In genomic region chr2:226423498-226423960, GRCh38 we compare ENCODE assay signal across 9 cellular contexts.
DNase-seq lines count a peak whose midpoint lies in the region; TF ChIP-seq lines count a peak whose summit lies in the region.
"Had no signal": no experiment of that assay in that cellular context is flagged by ENCODE, and none has a peak within 500 bp of the region (broad histone marks: within the 10 kb centered on the region; RNA-seq: fewer than 3 reads in every experiment).

No MANE protein-coding gene starts in this region.

- H3K9me3 ChIP-seq in esophagus muscularis mucosa (no peaks in the 10 kb centered on the region), spleen (no peaks in the 10 kb centered on the region)
- H3K9me3 ChIP-seq: A549 had no signal

- peaks cover 16% of the 10 kb centered on the region for H3K4me1 Mint-ChIP-seq in activated CD4-positive, alpha-beta T cell treated with anti-CD3 and anti-CD28 coated beads, Interleukin-2, amount 10 ng/mL, durations not matched to agents 24 days and 14 days

- WGBS in esophagus muscularis mucosa, result 16% methylated on average over 7 of the region's 7 CpGs
- WGBS in spleen, 5 donors, result 0 to 25% (median 15%) methylated on average over 7 of the region's 7 CpGs

- no peaks in the 10 kb centered on the region for H3K27me3 ChIP-seq in HL-60 (ENCODE audit: insufficient read depth, poor library complexity, severe bottlenecking)
- no peaks in the 10 kb centered on the region for H3K27me3 ChIP-seq in esophagus muscularis mucosa
- peaks cover 0 to 9% (median 0%) of the 10 kb centered on the region in 7 donors for H3K27me3 ChIP-seq in spleen (replicated peaks in 1 of 7)

- intact Hi-C loops in activated CD4-positive, alpha-beta T cell treated with anti-CD3 and anti-CD28 coated beads, Interleukin-2, amount 10 ng/mL, durations not matched to agents 24 days and 14 days (cut with micrococcal nuclease), result loop anchor here (5.0 to 10.0 kb wide), 3 partner anchors 229 to 561 kb away; no protein-coding TSS in a partner anchor
- intact Hi-C loops in esophagus muscularis mucosa (cut with DNase I), result no loop called here
- intact Hi-C loops in spleen (cut with DNase I; ENCODE audit: low total_unique reads), result no loop called here

- H3K27me3 Mint-ChIP-seq in activated CD4-positive, alpha-beta T cell treated with anti-CD3 and anti-CD28 coated beads, Interleukin-2, amount 10 ng/mL, durations not matched to agents 24 days and 14 days, result peaks cover 25% of the 10 kb centered on the region

- no peak for TF ChIP-seq CTCF in HL-60 (IDR thresholded peaks at IDR 0.05; ENCODE audit: insufficient read depth, low read length)
- no peak for TF ChIP-seq CTCF in esophagus muscularis mucosa (IDR thresholded peaks at IDR 0.05)
- TF ChIP-seq CTCF in spleen (IDR thresholded peaks at IDR 0.05 in 8 of 11, conservative IDR thresholded peaks at IDR 0.05 in 3 of 11), result no peak

- H3K27ac Mint-ChIP-seq in activated CD4-positive, alpha-beta T cell treated with anti-CD3 and anti-CD28 coated beads, Interleukin-2, amount 10 ng/mL, durations not matched to agents 24 days and 14 days, result peak overlapping the region; percentile 23

- peaks cover 2% of the 10 kb centered on the region for H3K36me3 Mint-ChIP-seq in activated CD4-positive, alpha-beta T cell treated with anti-CD3 and anti-CD28 coated beads, Interleukin-2, amount 10 ng/mL, durations not matched to agents 24 days and 14 days (ENCODE audit: low read depth)

- H3K4me3 ChIP-seq in HL-60 (replicated peaks; ENCODE audit: insufficient read depth, low read length) (no peak overlapping the region), esophagus muscularis mucosa (peak overlapping the region in 2 of 4 donors; percentile 2 to 18), spleen (peak overlapping the region in 1 of 8 donors; percentile 46)
- H3K4me3 ChIP-seq: A549 had no signal

- TF ChIP-seq POLR2A in esophagus muscularis mucosa (IDR thresholded peaks at IDR 0.05; ENCODE audit: low read depth), result no peak
- no peak for TF ChIP-seq POLR2A in spleen (IDR thresholded peaks at IDR 0.05)

- no peak for TF ChIP-seq EP300 in esophagus muscularis mucosa (IDR thresholded peaks at IDR 0.05)

- peak overlapping the region; percentile 54 for H3K4me3 Mint-ChIP-seq in activated CD4-positive, alpha-beta T cell treated with anti-CD3 and anti-CD28 coated beads, Interleukin-2, amount 10 ng/mL, durations not matched to agents 24 days and 14 days

- H3K4me1 ChIP-seq in esophagus muscularis mucosa, result peaks cover 6 to 21% (median 15%) of the 10 kb centered on the region in 4 donors
- peaks cover 11 to 20% (median 16%) of the 10 kb centered on the region in 6 donors for H3K4me1 ChIP-seq in spleen

- peaks cover 4% of the 10 kb centered on the region for H3K9me3 Mint-ChIP-seq in activated CD4-positive, alpha-beta T cell treated with anti-CD3 and anti-CD28 coated beads, Interleukin-2, amount 10 ng/mL, durations not matched to agents 24 days and 14 days

- no peak overlapping the region for H3K27ac ChIP-seq in HL-60 (replicated peaks)
- H3K27ac ChIP-seq in esophagus muscularis mucosa (replicated peaks in 1 of 4), result peak overlapping the region in 1 of 4 donors; percentile 47
- H3K27ac ChIP-seq in spleen, result peak overlapping the region in 4 of 8 donors; percentile 6 to 68 (median 32)

- no peaks in the 10 kb centered on the region for H3K36me3 ChIP-seq in esophagus muscularis mucosa
- no peaks in the 10 kb centered on the region for H3K36me3 ChIP-seq in spleen

- peak; percentile 69 for DNase-seq in activated CD8-positive, alpha-beta memory T cell treated with anti-CD3 and anti-CD28 coated beads for 24 hours
- DNase-seq in activated CD8-positive, alpha-beta memory T cell treated with anti-CD3 and anti-CD28 coated beads, Interleukin-2, amount 50 U/mL, for 4 hours, result no peak
- peak; percentile 75 to 88 for DNase-seq in HL-60 (ENCODE audit: low read depth in 1 of 2, low spot score in 1 of 2)
- peak; percentile 87 for DNase-seq in activated CD4-positive, alpha-beta T cell treated with anti-CD3 and anti-CD28 coated beads, Interleukin-2, amount 10 ng/mL, durations not matched to agents 24 days and 14 days
- peak; percentile 89 for DNase-seq in esophagus muscularis mucosa (ENCODE audit: extremely low spot score)
- DNase-seq in spleen, result peak; percentile 83
- no peak for DNase-seq in NCI-H2196 treated with DMSO at 0.1 percent for 48 hours (lab: John Stamatoyannopoulos, UW; ENCODE audit: unreplicated experiment)
- DNase-seq in NCI-H2029 (lab: John Stamatoyannopoulos, UW), result no peak

Comparison
In these comparisons a context has a peak if more than half of its experiments do, and no peak if none do; other contexts are left out.
1. DNase-seq: peak in activated CD8-positive, alpha-beta memory T cell treated with anti-CD3 and anti-CD28 coated beads for 24 hours (single experiment), HL-60 (2 of 2), activated CD4-positive, alpha-beta T cell treated with anti-CD3 and anti-CD28 coated beads, Interleukin-2, amount 10 ng/mL, durations not matched to agents 24 days and 14 days (single experiment), esophagus muscularis mucosa (single experiment) and spleen (single experiment); none in activated CD8-positive, alpha-beta memory T cell treated with anti-CD3 and anti-CD28 coated beads, Interleukin-2, amount 50 U/mL, for 4 hours (single experiment), NCI-H2196 treated with DMSO at 0.1 percent for 48 hours (single experiment) and NCI-H2029 (single experiment).